Comparison of ENCODE assay signal across 1 cellular context in genomic region chr12:57590536-57590891, GRCh38.
TF ChIP-seq lines count a peak whose summit lies in the region.

No MANE protein-coding gene starts in this region.

TF ChIP-seq in HCT116, 20 proteins besides CTCF, POLR2A, EP300 and RAD21 (continued from another document):
- TF ChIP-seq REST (IDR thresholded peaks at IDR 0.05; ENCODE audit: low read depth) (no peak), ELF1 (IDR thresholded peaks at IDR 0.05; ENCODE audit: borderline replicate concordance, low read depth) (no peak), SIN3A (IDR thresholded peaks at IDR 0.05; ENCODE audit: low read depth) (no peak), MAX (IDR thresholded peaks at IDR 0.05) (no peak), CBX3 (IDR thresholded peaks at IDR 0.05; ENCODE audit: low read depth) (no peak), ATF3 (IDR thresholded peaks at IDR 0.05) (no peak), POLR2AphosphoS5 (IDR thresholded peaks at IDR 0.05; ENCODE audit: low read depth, low read length) (no peak)
